ENCODE assay signal across 8 cellular contexts in genomic region chr10:80500572-80501380, GRCh38. TPM values are rescaled to one million over a fixed set of nuclear protein-coding genes. Genes with fewer than 3 reads are reported as not detected.
A peak's percentile ranks its signal among the peaks of the same experiment; 100 is the strongest.
DNase-seq lines count a peak whose midpoint lies in the region; ATAC-seq, FAIRE-seq and TF ChIP-seq lines count a peak whose summit lies in the region.

No MANE protein-coding gene starts in this region.

- peak overlapping the region in 1 of 2 donors; percentile 43 for H3K9ac ChIP-seq in kidney (ENCODE audit: low read length in 2 of 2)

- intact Hi-C loops in kidney (cut with DNase I) (loop anchor here (5.0 kb wide), 1 partner anchor 43 kb away; no protein-coding TSS in a partner anchor), tibial artery (cut with DNase I; ENCODE audit: low total_unique reads) (no loop called here)

- FAIRE-seq in kidney (lab: Jason Lieb, UNC) = no peak

- peaks cover 7% of the 10 kb centered on the region for H3K9me3 Mint-ChIP-seq in activated naive CD8-positive, alpha-beta T cell treated with anti-CD3 and anti-CD28 coated beads for 36 hours

- H3K36me3 ChIP-seq in kidney (ENCODE audit: control insufficient read depth in 1 of 2, insufficient read depth in 2 of 2, low read length in 2 of 2) (peaks cover 0 to 7% of the 10 kb centered on the region in 2 donors), tibial artery (no peaks in the 10 kb centered on the region)

- H3K27ac ChIP-seq in kidney (ENCODE audit: low read depth in 2 of 2, low read length in 2 of 2) (peak overlapping the region; percentile 43 to 54), tibial artery (no peak overlapping the region)

- H3K4me1 ChIP-seq in kidney (ENCODE audit: control insufficient read depth in 1 of 2, insufficient read depth in 1 of 2, low read depth in 1 of 2, low read length in 2 of 2) = peaks cover 62 to 78% of the 10 kb centered on the region in 2 donors
- H3K4me1 ChIP-seq in tibial artery = peaks cover 5 to 81% (median 54%) of the 10 kb centered on the region in 4 donors

- peaks cover 29% of the 10 kb centered on the region for H3K36me3 Mint-ChIP-seq in activated naive CD8-positive, alpha-beta T cell treated with anti-CD3 and anti-CD28 coated beads for 36 hours

- H3K27ac Mint-ChIP-seq in activated naive CD8-positive, alpha-beta T cell treated with anti-CD3 and anti-CD28 coated beads for 36 hours = peak overlapping the region; percentile 96

- H3K27me3 Mint-ChIP-seq in activated naive CD8-positive, alpha-beta T cell treated with anti-CD3 and anti-CD28 coated beads for 36 hours = no peaks in the 10 kb centered on the region

- peak; percentile 49 for ATAC-seq in GM19372 (IDR thresholded peaks at IDR 0.05; ENCODE audit: low read depth, unreplicated experiment)
- ATAC-seq in HG03103 (IDR thresholded peaks at IDR 0.05; ENCODE audit: low read depth, unreplicated experiment) = peak; percentile 60

- TF ChIP-seq CTCF in kidney (IDR thresholded peaks at IDR 0.05; ENCODE audit: borderline replicate concordance, extremely low read depth, insufficient read depth) (no peak), tibial artery (IDR thresholded peaks at IDR 0.05) (no peak)

- H3K9me3 ChIP-seq in kidney (ENCODE audit: control insufficient read depth in 1 of 2, low read length in 2 of 2) = no peaks in the 10 kb centered on the region
- no peaks in the 10 kb centered on the region for H3K9me3 ChIP-seq in tibial artery

- H3K4me3 ChIP-seq in kidney (ENCODE audit: low read length in 2 of 2) (no peak overlapping the region), tibial artery (no peak overlapping the region)

- H3K27me3 ChIP-seq in tibial artery = no peaks in the 10 kb centered on the region

- peaks cover 95% of the 10 kb centered on the region for H3K4me1 Mint-ChIP-seq in activated naive CD8-positive, alpha-beta T cell treated with anti-CD3 and anti-CD28 coated beads for 36 hours

- peak; percentile 61 for DNase-seq in activated naive CD8-positive, alpha-beta T cell treated with anti-CD3 and anti-CD28 coated beads for 36 hours
- DNase-seq in kidney = no peak
- DNase-seq in tibial artery = peak; percentile 66 to 70
- no peak for DNase-seq in DMS153 treated with DMSO at 0.1 percent for 48 hours (lab: John Stamatoyannopoulos, UW; ENCODE audit: unreplicated experiment)
- DNase-seq in effector CD4-positive, alpha-beta T cell = no peak
- DNase-seq in AG20443 (ENCODE audit: low spot score) = no peak

- peak overlapping the region; percentile 64 for H3K4me3 Mint-ChIP-seq in activated naive CD8-positive, alpha-beta T cell treated with anti-CD3 and anti-CD28 coated beads for 36 hours

RNA-seq across cellular contexts. Expression of gene SH2D4B, which starts 36.9 kb away (rescaled TPM):
- total RNA-seq in activated naive CD8-positive, alpha-beta T cell treated with anti-CD3 and anti-CD28 coated beads for 36 hours = under 1 TPM; 0.08 to 0.18 TPM
- total RNA-seq in kidney = 0.09 TPM
- polyA plus RNA-seq in kidney (ENCODE audit: insufficient read depth, low read depth, low replicate concordance) = not detected

RNA-seq across cellular contexts. Expression of gene TSPAN14, which starts 46.7 kb away (rescaled TPM):
- 10 to 100 TPM; 39.6 to 40.4 TPM for total RNA-seq in activated naive CD8-positive, alpha-beta T cell treated with anti-CD3 and anti-CD28 coated beads for 36 hours
- 183 TPM for total RNA-seq in kidney
- polyA plus RNA-seq in kidney (ENCODE audit: insufficient read depth, low read depth, low replicate concordance) = 36.8 TPM

Comparison
In these comparisons a context has a peak if more than half of its experiments do, and no peak if none do; other contexts are left out.
1. DNase-seq: peak in activated naive CD8-positive, alpha-beta T cell treated with anti-CD3 and anti-CD28 coated beads for 36 hours (single experiment) and tibial artery (2 of 2); none in kidney (single experiment), DMS153 treated with DMSO at 0.1 percent for 48 hours (single experiment), effector CD4-positive, alpha-beta T cell (single experiment) and AG20443 (single experiment).
2. H3K27ac ChIP-seq: peak in kidney (2 of 2); none in tibial artery (0 of 2).